In the genomic region with DNA sequence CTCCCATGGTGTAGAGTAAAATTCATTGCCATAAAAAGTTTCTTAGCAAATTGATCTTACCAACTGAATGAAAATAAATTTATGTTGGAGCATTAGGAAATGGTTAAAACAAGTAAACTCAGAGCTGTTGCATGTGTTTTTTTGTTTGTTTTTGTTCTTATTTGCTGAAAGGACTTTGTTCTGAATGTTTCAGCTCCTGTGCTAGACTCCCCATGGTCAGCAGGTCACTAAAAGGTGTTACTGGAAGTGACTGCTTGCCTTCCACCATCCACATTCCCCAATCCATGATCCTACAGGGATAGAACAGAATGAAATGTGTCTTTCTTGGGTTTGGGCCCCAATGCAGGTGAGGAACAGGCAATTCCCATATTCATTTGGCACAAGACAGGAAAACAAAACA, we compare ENCODE assay signal across 7 cellular contexts.
"Had no signal": no experiment of that assay in that cellular context is flagged by ENCODE, and none has a peak within 500 bp of the region (broad histone marks: within the 10 kb centered on the region; RNA-seq: fewer than 3 reads in every experiment).

No MANE protein-coding gene starts in this region.

- H3K36me3 ChIP-seq: HAP-1 had no signal

- DNase-seq: GOT3, H7, HFFc6, IMR-90 had no signal

- ATAC-seq: HCT116 had no signal

- H3K4me3 ChIP-seq: HAP-1 had no signal

- H3K4me1 ChIP-seq: HAP-1 had no signal

- H3K27ac ChIP-seq: HL-60 had no signal

- H3K9me3 ChIP-seq: HAP-1 had no signal
